37 cellular contexts compared by ENCODE assay signal in genomic region chr19:13355356-13355755, GRCh38.
"Had no signal": no experiment of that assay in that cellular context is flagged by ENCODE, and none has a peak within 500 bp of the region (broad histone marks: within the 10 kb centered on the region; RNA-seq: fewer than 3 reads in every experiment).

No MANE protein-coding gene starts in this region.

- DNase-seq: activated effector memory CD4-positive, alpha-beta T cell treated with anti-CD3 and anti-CD28 coated beads, Interleukin-2, amount 50 U/mL, for 16 hours; activated effector memory CD4-positive, alpha-beta T cell treated with Interleukin-2 at 50 U/mL for 16 hours; activated gamma-delta T cell; activated gamma-delta T cell treated with Interleukin-2 at 50 U/mL for 16 hours; activated naive CD4-positive, alpha-beta T cell; activated naive CD4-positive, alpha-beta T cell treated with anti-CD3 and anti-CD28 coated beads for 36 hours; activated naive CD4-positive, alpha-beta T cell treated with anti-CD3 and anti-CD28 coated beads, Interleukin-2, amount 10 ng/mL, durations not matched to agents 7 days and 5 days; activated naive CD4-positive, alpha-beta T cell treated with anti-CD3 and anti-CD28 coated beads, Interleukin-2, amount 50 U/mL, for 16 hours; activated naive CD4-positive, alpha-beta T cell treated with Interleukin-2 at 50 U/mL for 16 hours; activated naive CD8-positive, alpha-beta T cell treated with anti-CD3 and anti-CD28 coated beads for 36 hours; activated naive CD8-positive, alpha-beta T cell treated with anti-CD3 and anti-CD28 coated beads, Interleukin-2, amount 10 ng/mL, durations not matched to agents 7 days and 5 days; activated naive CD8-positive, alpha-beta T cell treated with anti-CD3 and anti-CD28 coated beads, Interleukin-2, amount 50 U/mL, for 24 hours; activated T-cell treated with anti-CD3 and anti-CD28 coated beads, Interleukin-2, amount 50 U/mL, for 24 hours; activated T-cell treated with anti-CD3 and anti-CD28 coated beads, Interleukin-2, amount 50 U/mL, for 4 hours; activated T-cell treated with anti-CD3 and anti-CD28 coated beads, Interleukin-2, amount 50 U/mL, for 48 hours; activated T-cell treated with anti-CD3 and anti-CD28 coated beads, Interleukin-2, amount 50 U/mL, for 72 hours; adrenal gland; amniotic stem cell; amygdala; anterior cingulate cortex; aorta; body of pancreas; brain microvascular endothelial cell; caudate nucleus; central memory CD4-positive, alpha-beta T cell; cerebellar nuclear complex had no signal

- ATAC-seq: activated naive CD4-positive, alpha-beta T cell treated with anti-CD3 and anti-CD28 coated beads, Interleukin-2, amount 50 U/mL, for 72 hours; activated naive CD8-positive, alpha-beta T cell treated with anti-CD3 and anti-CD28 coated beads, Interleukin-2, amount 50 U/mL, for 24 hours; activated T-cell treated with anti-CD3 and anti-CD28 coated beads, Interleukin-2, amount 50 U/mL, for 4 hours; activated T-cell treated with anti-CD3 and anti-CD28 coated beads, Interleukin-2, amount 50 U/mL, for 72 hours; activated T-helper 17 cell treated with anti-CD3 and anti-CD28 coated beads, Interleukin-2, amount 50 U/mL, for 72 hours; body of pancreas had no signal

- H3K4me3 ChIP-seq: adrenal gland, ascending aorta, body of pancreas, breast epithelium, cardiac muscle cell had no signal

- H3K27me3 ChIP-seq: adrenal gland, ascending aorta, body of pancreas, brain microvascular endothelial cell, cardiac muscle cell had no signal

- H3K27ac Mint-ChIP-seq: activated naive CD4-positive, alpha-beta T cell treated with anti-CD3 and anti-CD28 coated beads for 36 hours; activated naive CD4-positive, alpha-beta T cell treated with anti-CD3 and anti-CD28 coated beads, Interleukin-2, amount 10 ng/mL, durations not matched to agents 7 days and 5 days; activated naive CD4-positive, alpha-beta T cell treated with anti-CD3 and anti-CD28 coated beads, Interleukin-2, amount 50 U/mL, for 24 hours; activated naive CD4-positive, alpha-beta T cell treated with anti-CD3 and anti-CD28 coated beads, Interleukin-2, amount 50 U/mL, for 72 hours; activated naive CD8-positive, alpha-beta T cell; activated naive CD8-positive, alpha-beta T cell treated with anti-CD3 and anti-CD28 coated beads for 36 hours; activated naive CD8-positive, alpha-beta T cell treated with anti-CD3 and anti-CD28 coated beads, Interleukin-2, amount 10 ng/mL, durations not matched to agents 7 days and 5 days; activated naive CD8-positive, alpha-beta T cell treated with anti-CD3 and anti-CD28 coated beads, Interleukin-2, amount 50 U/mL, for 24 hours; activated T-cell treated with anti-CD3 and anti-CD28 coated beads, Interleukin-2, amount 50 U/mL, for 24 hours; activated T-cell treated with anti-CD3 and anti-CD28 coated beads, Interleukin-2, amount 50 U/mL, for 72 hours; activated T-helper 1 cell treated with anti-CD3 and anti-CD28 coated beads, Interleukin-12 subunit alpha, Interleukin-12 subunit beta, Interleukin-2, Interleukin-4 antibody, amounts not matched to agents 30 ng/mL and 10 ng/mL and 1 ng/mL, durations not matched to agents 14 hours and 24 hours and 36 hours; activated T-helper 17 cell treated with anti-CD3 and anti-CD28 coated beads, Interleukin-2, amount 50 U/mL, for 72 hours; activated T-helper 2 cell treated with anti-CD3 and anti-CD28 coated beads, Interferon-gamma antibody, Interleukin-2, Interleukin-4, amounts not matched to agents 10 μg/mL and 5 μg/mL and 100 μg/mL, durations not matched to agents 14 hours and 24 hours and 36 hours; brain had no signal

- H3K9me3 Mint-ChIP-seq: activated naive CD4-positive, alpha-beta T cell treated with anti-CD3 and anti-CD28 coated beads, Interleukin-2, amount 50 U/mL, for 24 hours; activated T-helper 17 cell treated with anti-CD3 and anti-CD28 coated beads, Interleukin-2, amount 50 U/mL, for 72 hours; central memory CD8-positive, alpha-beta T cell had no signal

- H3K27ac ChIP-seq: adrenal gland, ascending aorta, body of pancreas, brain microvascular endothelial cell, breast epithelium, cardiac muscle cell had no signal

- H3K9me3 ChIP-seq: adrenal gland had no signal

- H3K4me1 ChIP-seq: adrenal gland, ascending aorta, body of pancreas, breast epithelium had no signal

- H3K36me3 ChIP-seq: adrenal gland, ascending aorta, brain microvascular endothelial cell, breast epithelium, cardiac muscle cell had no signal

- H3K27me3 Mint-ChIP-seq: activated naive CD4-positive, alpha-beta T cell treated with anti-CD3 and anti-CD28 coated beads, Interleukin-2, amount 10 ng/mL, durations not matched to agents 7 days and 5 days; brain had no signal

- H3K4me3 Mint-ChIP-seq: activated naive CD4-positive, alpha-beta T cell treated with anti-CD3 and anti-CD28 coated beads for 36 hours; activated naive CD4-positive, alpha-beta T cell treated with anti-CD3 and anti-CD28 coated beads, Interleukin-2, amount 10 ng/mL, durations not matched to agents 7 days and 5 days; activated naive CD4-positive, alpha-beta T cell treated with anti-CD3 and anti-CD28 coated beads, Interleukin-2, amount 50 U/mL, for 24 hours; activated naive CD8-positive, alpha-beta T cell; activated naive CD8-positive, alpha-beta T cell treated with anti-CD3 and anti-CD28 coated beads for 36 hours; activated naive CD8-positive, alpha-beta T cell treated with anti-CD3 and anti-CD28 coated beads, Interleukin-2, amount 10 ng/mL, durations not matched to agents 7 days and 5 days; activated naive CD8-positive, alpha-beta T cell treated with anti-CD3 and anti-CD28 coated beads, Interleukin-2, amount 50 U/mL, for 24 hours; activated T-cell treated with anti-CD3 and anti-CD28 coated beads, Interleukin-2, amount 50 U/mL, for 24 hours; activated T-cell treated with anti-CD3 and anti-CD28 coated beads, Interleukin-2, amount 50 U/mL, for 4 hours; activated T-cell treated with anti-CD3 and anti-CD28 coated beads, Interleukin-2, amount 50 U/mL, for 72 hours; activated T-helper 1 cell treated with anti-CD3 and anti-CD28 coated beads, Interleukin-12 subunit alpha, Interleukin-12 subunit beta, Interleukin-2, Interleukin-4 antibody, amounts not matched to agents 30 ng/mL and 10 ng/mL and 1 ng/mL, durations not matched to agents 14 hours and 24 hours and 36 hours; activated T-helper 17 cell treated with anti-CD3 and anti-CD28 coated beads, Interleukin-2, amount 50 U/mL, for 72 hours; brain; central memory CD8-positive, alpha-beta T cell had no signal

- H3K36me3 Mint-ChIP-seq: activated naive CD4-positive, alpha-beta T cell treated with anti-CD3 and anti-CD28 coated beads, Interleukin-2, amount 10 ng/mL, durations not matched to agents 7 days and 5 days; activated naive CD4-positive, alpha-beta T cell treated with anti-CD3 and anti-CD28 coated beads, Interleukin-2, amount 50 U/mL, for 24 hours; activated naive CD8-positive, alpha-beta T cell treated with anti-CD3 and anti-CD28 coated beads for 36 hours; activated naive CD8-positive, alpha-beta T cell treated with anti-CD3 and anti-CD28 coated beads, Interleukin-2, amount 10 ng/mL, durations not matched to agents 7 days and 5 days had no signal

- H3K4me1 Mint-ChIP-seq: activated naive CD4-positive, alpha-beta T cell treated with anti-CD3 and anti-CD28 coated beads, Interleukin-2, amount 10 ng/mL, durations not matched to agents 7 days and 5 days; activated naive CD4-positive, alpha-beta T cell treated with anti-CD3 and anti-CD28 coated beads, Interleukin-2, amount 50 U/mL, for 24 hours; activated naive CD8-positive, alpha-beta T cell treated with anti-CD3 and anti-CD28 coated beads for 36 hours; activated naive CD8-positive, alpha-beta T cell treated with anti-CD3 and anti-CD28 coated beads, Interleukin-2, amount 10 ng/mL, durations not matched to agents 7 days and 5 days; activated naive CD8-positive, alpha-beta T cell treated with anti-CD3 and anti-CD28 coated beads, Interleukin-2, amount 50 U/mL, for 24 hours; activated T-helper 17 cell treated with anti-CD3 and anti-CD28 coated beads, Interleukin-2, amount 50 U/mL, for 72 hours; brain; central memory CD8-positive, alpha-beta T cell had no signal
